ENCODE assay signal across 15 cellular contexts in genomic region chr16:87949071-87949744, GRCh38. TPM values are rescaled to one million over a fixed set of nuclear protein-coding genes. Genes with fewer than 3 reads are reported as not detected.
DNase-seq lines count a peak whose midpoint lies in the region; ATAC-seq and TF ChIP-seq lines count a peak whose summit lies in the region.
"Had no signal": no experiment of that assay in that cellular context is flagged by ENCODE, and none has a peak within 500 bp of the region (broad histone marks: within the 10 kb centered on the region; RNA-seq: fewer than 3 reads in every experiment).

No MANE protein-coding gene starts in this region.

- no peak overlapping the region for H3K4me3 ChIP-seq in Peyer's patch
- H3K4me3 ChIP-seq: MG63, uterus had no signal

- ATAC-seq in GM21381 (IDR thresholded peaks at IDR 0.05; ENCODE audit: unreplicated experiment) (no peak), HG03025 (IDR thresholded peaks at IDR 0.05; ENCODE audit: low FRiP score, unreplicated experiment) (no peak), HG03457 (IDR thresholded peaks at IDR 0.05; ENCODE audit: unreplicated experiment) (no peak)
- ATAC-seq: effector memory CD8-positive, alpha-beta T cell; left colon had no signal

- no peak overlapping the region for H3K27ac Mint-ChIP-seq in activated CD4-positive, alpha-beta T cell treated with anti-CD3 and anti-CD28 coated beads, Interleukin-2, amount 10 ng/mL, durations not matched to agents 24 days and 14 days
- peak overlapping the region; percentile 63 for H3K27ac Mint-ChIP-seq in endothelial cell (ENCODE audit: unreplicated experiment)
- H3K27ac Mint-ChIP-seq: effector memory CD8-positive, alpha-beta T cell had no signal

- DNase-seq in activated CD4-positive, alpha-beta T cell treated with anti-CD3 and anti-CD28 coated beads, Interleukin-2, amount 10 ng/mL, durations not matched to agents 24 days and 14 days = no peak
- DNase-seq in activated CD4-positive, alpha-beta T cell treated with anti-CD3 and anti-CD28 coated beads, Interleukin-2, amount 50 U/mL, for 4 hours = no peak
- DNase-seq in Peyer's patch (peak in 2 of 3 donors; percentile 68 to 69), endothelial cell (ENCODE audit: low spot score) (no peak), posterior vena cava (ENCODE audit: low spot score) (peak; percentile 74)
- DNase-seq: effector memory CD8-positive, alpha-beta T cell; left colon; MG63; occipital lobe; stimulated activated CD4-positive, alpha-beta T cell treated with anti-CD3 and anti-CD28 coated beads, Interleukin-12 subunit alpha, Interleukin-12 subunit beta, amount 100 ng/mL, for 4 hours; uterus had no signal

- no peaks in the 10 kb centered on the region for H3K27me3 ChIP-seq in Peyer's patch
- H3K27me3 ChIP-seq: MG63, uterus had no signal

- H3K27ac ChIP-seq in Peyer's patch = no peak overlapping the region
- H3K27ac ChIP-seq: uterus had no signal

- peaks cover 17% of the 10 kb centered on the region for H3K36me3 Mint-ChIP-seq in activated CD4-positive, alpha-beta T cell treated with anti-CD3 and anti-CD28 coated beads, Interleukin-2, amount 10 ng/mL, durations not matched to agents 24 days and 14 days (ENCODE audit: low read depth)
- peaks cover 5% of the 10 kb centered on the region for H3K36me3 Mint-ChIP-seq in endothelial cell (ENCODE audit: low read depth, unreplicated experiment)

- H3K4me1 ChIP-seq in Peyer's patch = peaks cover 0 to 39% (median 9%) of the 10 kb centered on the region in 4 donors

- no peaks in the 10 kb centered on the region for H3K9me3 Mint-ChIP-seq in activated CD4-positive, alpha-beta T cell treated with anti-CD3 and anti-CD28 coated beads, Interleukin-2, amount 10 ng/mL, durations not matched to agents 24 days and 14 days
- no peaks in the 10 kb centered on the region for H3K9me3 Mint-ChIP-seq in endothelial cell (ENCODE audit: unreplicated experiment)
- H3K9me3 Mint-ChIP-seq: effector memory CD8-positive, alpha-beta T cell; T-helper 1 cell treated with Interleukin-12 subunit alpha and Interleukin-12 subunit beta and Interleukin-4 antibody, amounts not matched to agents 30 μg/mL and 1 μg/mL, for 36 hours had no signal

- peak overlapping the region; percentile 23 for H3K4me3 Mint-ChIP-seq in activated CD4-positive, alpha-beta T cell treated with anti-CD3 and anti-CD28 coated beads, Interleukin-2, amount 10 ng/mL, durations not matched to agents 24 days and 14 days
- H3K4me3 Mint-ChIP-seq in endothelial cell (ENCODE audit: unreplicated experiment) = no peak overlapping the region

- intact Hi-C loops in activated CD4-positive, alpha-beta T cell treated with anti-CD3 and anti-CD28 coated beads, Interleukin-2, amount 10 ng/mL, durations not matched to agents 24 days and 14 days (cut with micrococcal nuclease) = no loop called here
- intact Hi-C loops in posterior vena cava (cut with DNase I) = no loop called here

- peaks cover 46% of the 10 kb centered on the region for H3K4me1 Mint-ChIP-seq in activated CD4-positive, alpha-beta T cell treated with anti-CD3 and anti-CD28 coated beads, Interleukin-2, amount 10 ng/mL, durations not matched to agents 24 days and 14 days
- peaks cover 24% of the 10 kb centered on the region for H3K4me1 Mint-ChIP-seq in endothelial cell (ENCODE audit: unreplicated experiment)

- H3K36me3 ChIP-seq in Peyer's patch = no peaks in the 10 kb centered on the region
- H3K36me3 ChIP-seq: uterus had no signal

- H3K27me3 Mint-ChIP-seq in activated CD4-positive, alpha-beta T cell treated with anti-CD3 and anti-CD28 coated beads, Interleukin-2, amount 10 ng/mL, durations not matched to agents 24 days and 14 days = no peaks in the 10 kb centered on the region
- no peaks in the 10 kb centered on the region for H3K27me3 Mint-ChIP-seq in endothelial cell (ENCODE audit: unreplicated experiment)

- TF ChIP-seq CTCF in Peyer's patch (IDR thresholded peaks at IDR 0.05) (no peak), endothelial cell (IDR thresholded peaks at IDR 0.05; ENCODE audit: unreplicated experiment) (no peak)

- no peak for TF ChIP-seq POLR2A in Peyer's patch (IDR thresholded peaks at IDR 0.05)

- H3K9me3 ChIP-seq in Peyer's patch = no peaks in the 10 kb centered on the region
- H3K9me3 ChIP-seq: MG63, uterus had no signal

RNA-seq across cellular contexts. Expression of gene BANP, which starts 2.0 kb away (rescaled TPM):
- 36.8 and 44.9 TPM in 2 replicates for total RNA-seq in activated CD4-positive, alpha-beta T cell treated with anti-CD3 and anti-CD28 coated beads, Interleukin-2, amount 10 ng/mL, durations not matched to agents 24 days and 14 days
- total RNA-seq in Peyer's patch (100 to 1,000 TPM in 1 of 4 donors, 10 to 100 TPM in 3; 27.6 to 113 (median 42.7) TPM), endothelial cell (ENCODE audit: unreplicated experiment) (33.3 TPM), posterior vena cava (10 to 100 TPM; 14.7 to 20.9 TPM)

RNA-seq across cellular contexts. Expression of gene CA5A, which starts 12.9 kb away (rescaled TPM):
- total RNA-seq in activated CD4-positive, alpha-beta T cell treated with anti-CD3 and anti-CD28 coated beads, Interleukin-2, amount 10 ng/mL, durations not matched to agents 24 days and 14 days = not detected in 2 replicates
- total RNA-seq in Peyer's patch (not detected), endothelial cell (ENCODE audit: unreplicated experiment) (not detected), posterior vena cava (not detected)
- total RNA-seq: left colon, occipital lobe, uterus had no signal

Comparison
In these comparisons a context has a peak if more than half of its experiments do, and no peak if none do; other contexts are left out.
1. DNase-seq: peak in Peyer's patch (2 of 3) and posterior vena cava (single experiment); none in activated CD4-positive, alpha-beta T cell treated with anti-CD3 and anti-CD28 coated beads, Interleukin-2, amount 10 ng/mL, durations not matched to agents 24 days and 14 days (single experiment), activated CD4-positive, alpha-beta T cell treated with anti-CD3 and anti-CD28 coated beads, Interleukin-2, amount 50 U/mL, for 4 hours (0 of 2) and endothelial cell (single experiment).